In genomic region chr11:75767793-75768111, GRCh38 we compare ENCODE assay signal across 10 cellular contexts. TPM values are rescaled to one million over a fixed set of nuclear protein-coding genes. Genes with fewer than 3 reads are reported as not detected.
DNase-seq lines count a peak whose midpoint lies in the region; ATAC-seq, FAIRE-seq and TF ChIP-seq lines count a peak whose summit lies in the region.
"Had no signal": no experiment of that assay in that cellular context is flagged by ENCODE, and none has a peak within 500 bp of the region (broad histone marks: within the 10 kb centered on the region; RNA-seq: fewer than 3 reads in every experiment).

No MANE protein-coding gene starts in this region.

- H2AFZ ChIP-seq in mesenchymal stem cell (ENCODE audit: low read depth, low read length): no peak overlapping the region

- peaks cover 19% of the 10 kb centered on the region for H3K4me1 Mint-ChIP-seq in activated T-cell treated with anti-CD3 and anti-CD28 coated beads, Interleukin-2, amount 50 U/mL, for 4 hours (ENCODE audit: low read depth)
- H3K4me1 Mint-ChIP-seq in activated T-cell treated with anti-CD3 and anti-CD28 coated beads, Interleukin-2, amount 50 U/mL, for 24 hours (ENCODE audit: low read depth): peaks cover 26% of the 10 kb centered on the region
- peaks cover 25% of the 10 kb centered on the region for H3K4me1 Mint-ChIP-seq in activated naive CD8-positive, alpha-beta T cell (ENCODE audit: low read depth)

- no peak overlapping the region for H3K14ac ChIP-seq in mesenchymal stem cell (ENCODE audit: low read length in 2 of 2)

- H3K9me3 Mint-ChIP-seq in activated T-cell treated with anti-CD3 and anti-CD28 coated beads, Interleukin-2, amount 50 U/mL, for 4 hours: no peaks in the 10 kb centered on the region
- H3K9me3 Mint-ChIP-seq in activated T-cell treated with anti-CD3 and anti-CD28 coated beads, Interleukin-2, amount 50 U/mL, for 24 hours: no peaks in the 10 kb centered on the region
- no peaks in the 10 kb centered on the region for H3K9me3 Mint-ChIP-seq in activated naive CD8-positive, alpha-beta T cell (ENCODE audit: low read depth)

- TF ChIP-seq CTCF in prostate gland (IDR thresholded peaks at IDR 0.05): no peak

- no peak overlapping the region for H3K27ac Mint-ChIP-seq in activated T-cell treated with anti-CD3 and anti-CD28 coated beads, Interleukin-2, amount 50 U/mL, for 24 hours
- H3K27ac Mint-ChIP-seq in activated naive CD8-positive, alpha-beta T cell: peak overlapping the region; percentile 66

- peak overlapping the region; percentile 92 for H3K9ac ChIP-seq in mesenchymal stem cell (ENCODE audit: low read length)
- no peak overlapping the region for H3K9ac ChIP-seq in stomach smooth muscle (ENCODE audit: low read length in 2 of 2)

- peak overlapping the region; percentile 64 for H3K4me2 ChIP-seq in mesenchymal stem cell (ENCODE audit: low read length, poor library complexity, severe bottlenecking)

- peaks cover 11% of the 10 kb centered on the region for H3K27me3 Mint-ChIP-seq in activated T-cell treated with anti-CD3 and anti-CD28 coated beads, Interleukin-2, amount 50 U/mL, for 4 hours (ENCODE audit: low read depth)
- peaks cover 25% of the 10 kb centered on the region for H3K27me3 Mint-ChIP-seq in activated T-cell treated with anti-CD3 and anti-CD28 coated beads, Interleukin-2, amount 50 U/mL, for 24 hours
- peaks cover 5% of the 10 kb centered on the region for H3K27me3 Mint-ChIP-seq in activated naive CD8-positive, alpha-beta T cell

- ATAC-seq in activated T-cell treated with anti-CD3 and anti-CD28 coated beads, Interleukin-2, amount 50 U/mL, for 4 hours: no peak
- ATAC-seq in GM21786 (IDR thresholded peaks at IDR 0.05; ENCODE audit: unreplicated experiment): no peak

- H2AK5ac ChIP-seq in mesenchymal stem cell (ENCODE audit: low read length, severe bottlenecking): no peak overlapping the region

- H3K79me1 ChIP-seq in mesenchymal stem cell (replicated peaks; ENCODE audit: low read length, poor library complexity, severe bottlenecking): no peaks in the 10 kb centered on the region

- H3K18ac ChIP-seq in mesenchymal stem cell (ENCODE audit: low read depth in 1 of 2, low read length in 2 of 2): no peak overlapping the region

- H3K9me3 ChIP-seq in mesenchymal stem cell (ENCODE audit: control insufficient read depth, low read length): no peaks in the 10 kb centered on the region
- no peaks in the 10 kb centered on the region for H3K9me3 ChIP-seq in stomach smooth muscle (ENCODE audit: control insufficient read depth in 2 of 2, low read length in 2 of 2)
- no peaks in the 10 kb centered on the region for H3K9me3 ChIP-seq in prostate gland
- H3K9me3 ChIP-seq: gastroesophageal sphincter had no signal

- FAIRE-seq in frontal cortex (lab: Jason Lieb, UNC): no peak
- FAIRE-seq: H54 had no signal

- H3K27me3 ChIP-seq in mesenchymal stem cell (ENCODE audit: control insufficient read depth in 1 of 2, insufficient read depth in 1 of 2, low read length in 2 of 2) (peaks cover 0 to 53% of the 10 kb centered on the region in 2 experiments), stomach smooth muscle (ENCODE audit: control insufficient read depth in 1 of 2, insufficient read depth in 2 of 2, low read length in 2 of 2) (no peaks in the 10 kb centered on the region), prostate gland (replicated peaks; ENCODE audit: insufficient read depth) (no peaks in the 10 kb centered on the region)

- H4K91ac ChIP-seq in mesenchymal stem cell (ENCODE audit: low read length): peak overlapping the region; percentile 62

- H3K23ac ChIP-seq in mesenchymal stem cell (ENCODE audit: low read length in 2 of 2): no peak overlapping the region

- no peak overlapping the region for H2BK120ac ChIP-seq in mesenchymal stem cell (ENCODE audit: low read depth, low read length)

- 20% methylated on average over 1 of the region's 1 CpG for WGBS in mesenchymal stem cell
- 22% methylated on average over 1 of the region's 1 CpG for WGBS in prostate gland

- no peak overlapping the region for H2BK5ac ChIP-seq in mesenchymal stem cell (ENCODE audit: low read depth, low read length, poor library complexity, severe bottlenecking)

- peak overlapping the region in 1 of 2 experiments; percentile 91 for H3K4me3 ChIP-seq in mesenchymal stem cell (ENCODE audit: insufficient read depth in 1 of 2, low read depth in 1 of 2, low read length in 2 of 2)
- H3K4me3 ChIP-seq in stomach smooth muscle (ENCODE audit: low read length in 2 of 2): peak overlapping the region; percentile 63 to 69
- H3K4me3 ChIP-seq in prostate gland: no peak overlapping the region

- peaks cover 18% of the 10 kb centered on the region for H3K4me1 ChIP-seq in mesenchymal stem cell (ENCODE audit: control insufficient read depth, insufficient read depth, low read depth, low read length)
- H3K4me1 ChIP-seq in stomach smooth muscle (ENCODE audit: control insufficient read depth, insufficient read depth, low read length): peaks cover 18% of the 10 kb centered on the region
- no peaks in the 10 kb centered on the region for H3K4me1 ChIP-seq in prostate gland (replicated peaks)

- H3K27ac ChIP-seq in mesenchymal stem cell (ENCODE audit: low read length, poor library complexity, severe bottlenecking) (no peak overlapping the region), stomach smooth muscle (ENCODE audit: low read length) (no peak overlapping the region), prostate gland (no peak overlapping the region)

- no peak for DNase-seq in activated T-cell treated with anti-CD3 and anti-CD28 coated beads, Interleukin-2, amount 50 U/mL, for 4 hours
- DNase-seq in activated T-cell treated with anti-CD3 and anti-CD28 coated beads, Interleukin-2, amount 50 U/mL, for 24 hours: no peak
- no peak for DNase-seq in mesenchymal stem cell
- no peak for DNase-seq in frontal cortex (ENCODE audit: low spot score in 2 of 2)
- no peak for DNase-seq in prostate gland (ENCODE audit: low spot score)

- H4K8ac ChIP-seq in mesenchymal stem cell (ENCODE audit: low read length): no peak overlapping the region

- H3K4me3 Mint-ChIP-seq in activated T-cell treated with anti-CD3 and anti-CD28 coated beads, Interleukin-2, amount 50 U/mL, for 4 hours: peak overlapping the region; percentile 74
- no peak overlapping the region for H3K4me3 Mint-ChIP-seq in activated T-cell treated with anti-CD3 and anti-CD28 coated beads, Interleukin-2, amount 50 U/mL, for 24 hours
- peak overlapping the region; percentile 79 for H3K4me3 Mint-ChIP-seq in activated naive CD8-positive, alpha-beta T cell

- peak overlapping the region; percentile 6 to 42 for H2BK12ac ChIP-seq in mesenchymal stem cell (ENCODE audit: low read length in 2 of 2)

- no peaks in the 10 kb centered on the region for H3K36me3 Mint-ChIP-seq in activated T-cell treated with anti-CD3 and anti-CD28 coated beads, Interleukin-2, amount 50 U/mL, for 4 hours (ENCODE audit: insufficient read depth)
- no peaks in the 10 kb centered on the region for H3K36me3 Mint-ChIP-seq in activated T-cell treated with anti-CD3 and anti-CD28 coated beads, Interleukin-2, amount 50 U/mL, for 24 hours (ENCODE audit: low read depth)
- no peaks in the 10 kb centered on the region for H3K36me3 Mint-ChIP-seq in activated naive CD8-positive, alpha-beta T cell

- intact Hi-C loops in prostate gland (cut with DNase I): no loop called here

- H3K36me3 ChIP-seq in mesenchymal stem cell (ENCODE audit: control insufficient read depth in 1 of 2, insufficient read depth in 2 of 2, low read depth in 1 of 2, low read length in 2 of 2) (no peaks in the 10 kb centered on the region), stomach smooth muscle (ENCODE audit: control insufficient read depth in 2 of 2, insufficient read depth in 2 of 2, low read length in 2 of 2) (no peaks in the 10 kb centered on the region), prostate gland (no peaks in the 10 kb centered on the region)
- H3K36me3 ChIP-seq: gastroesophageal sphincter had no signal

- H2BK15ac ChIP-seq in mesenchymal stem cell (ENCODE audit: low read depth, poor library complexity, severe bottlenecking): peak overlapping the region; percentile 48

- H3K4ac ChIP-seq in mesenchymal stem cell (ENCODE audit: low read depth in 1 of 2, low read length in 2 of 2): no peak overlapping the region

- TF ChIP-seq POLR2A in prostate gland (IDR thresholded peaks at IDR 0.05): no peak

RNA-seq across cellular contexts. Expression of gene DGAT2, which starts 0.8 kb away (rescaled TPM):
- 1 to 10 TPM; 5.0 to 9.8 (median 5.8) TPM for total RNA-seq in activated T-cell treated with anti-CD3 and anti-CD28 coated beads, Interleukin-2, amount 50 U/mL, for 4 hours
- polyA plus RNA-seq in mesenchymal stem cell (2013, experiment 1 of 2): 0.35 TPM
- 0.56 TPM for polyA plus RNA-seq in mesenchymal stem cell (2013, experiment 2 of 2)
- 4.1 TPM for total RNA-seq in frontal cortex
- total RNA-seq in prostate gland: 10 to 100 TPM in 1 of 2 donors, 1 to 10 TPM in 1; 5.6 to 24.6 TPM

RNA-seq across cellular contexts. Expression of gene UVRAG, which starts 47.3 kb away (rescaled TPM):
- total RNA-seq in activated T-cell treated with anti-CD3 and anti-CD28 coated beads, Interleukin-2, amount 50 U/mL, for 4 hours: 10 to 100 TPM; 14.4 to 15.8 (median 14.5) TPM
- 10.1 TPM for polyA plus RNA-seq in mesenchymal stem cell (2013, experiment 1 of 2)
- 10.5 TPM for polyA plus RNA-seq in mesenchymal stem cell (2013, experiment 2 of 2)
- total RNA-seq in frontal cortex (35.9 TPM), prostate gland (10 to 100 TPM; 13.9 to 25.2 TPM)

RNA-seq across cellular contexts. Expression of gene MOGAT2, which starts 50.1 kb away (rescaled TPM):
- total RNA-seq in activated T-cell treated with anti-CD3 and anti-CD28 coated beads, Interleukin-2, amount 50 U/mL, for 4 hours: under 1 TPM in 1 of 3 donors, not detected in 2; 0.13 TPM
- not detected for polyA plus RNA-seq in mesenchymal stem cell (2013, experiment 1 of 2)
- not detected for polyA plus RNA-seq in mesenchymal stem cell (2013, experiment 2 of 2)
- total RNA-seq in frontal cortex (not detected), prostate gland (1 to 10 TPM in 1 of 2 donors, under 1 TPM in 1; 0.62 to 4.1 TPM)

Comparison
In these comparisons a context has a peak if more than half of its experiments do, and no peak if none do; other contexts are left out.
1. H3K4me3 ChIP-seq: peak in stomach smooth muscle (2 of 2); none in prostate gland (0 of 2).